ENCODE assay signal across 1 cellular context in genomic region chr14:102509744-102510615, GRCh38.
A peak's percentile ranks its signal among the peaks of the same experiment; 100 is the strongest.
TF ChIP-seq lines count a peak whose summit lies in the region.

A gene with protein sequence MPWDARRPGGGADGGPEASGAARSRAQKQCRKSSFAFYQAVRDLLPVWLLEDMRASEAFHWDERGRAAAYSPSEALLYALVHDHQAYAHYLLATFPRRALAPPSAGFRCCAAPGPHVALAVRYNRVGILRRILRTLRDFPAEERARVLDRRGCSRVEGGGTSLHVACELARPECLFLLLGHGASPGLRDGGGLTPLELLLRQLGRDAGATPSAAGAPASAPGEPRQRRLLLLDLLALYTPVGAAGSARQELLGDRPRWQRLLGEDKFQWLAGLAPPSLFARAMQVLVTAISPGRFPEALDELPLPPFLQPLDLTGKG (minus strand): TSS chr14:102509776. CDS start chr14:102507889, 1,887 bp downstream.

TF ChIP-seq in GM12878, 131 proteins besides CTCF, POLR2A, EP300 and RAD21 (continued from another document):
- TF ChIP-seq, protein P1, sequence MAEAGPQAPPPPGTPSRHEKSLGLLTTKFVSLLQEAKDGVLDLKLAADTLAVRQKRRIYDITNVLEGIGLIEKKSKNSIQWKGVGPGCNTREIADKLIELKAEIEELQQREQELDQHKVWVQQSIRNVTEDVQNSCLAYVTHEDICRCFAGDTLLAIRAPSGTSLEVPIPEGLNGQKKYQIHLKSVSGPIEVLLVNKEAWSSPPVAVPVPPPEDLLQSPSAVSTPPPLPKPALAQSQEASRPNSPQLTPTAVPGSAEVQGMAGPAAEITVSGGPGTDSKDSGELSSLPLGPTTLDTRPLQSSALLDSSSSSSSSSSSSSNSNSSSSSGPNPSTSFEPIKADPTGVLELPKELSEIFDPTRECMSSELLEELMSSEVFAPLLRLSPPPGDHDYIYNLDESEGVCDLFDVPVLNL (IDR thresholded peaks at IDR 0.05; ENCODE audit: low read depth, low read length), result no peak
- TF ChIP-seq FOXK2 (IDR thresholded peaks at IDR 0.05), result no peak
- no peak for TF ChIP-seq BMI1 (IDR thresholded peaks at IDR 0.05; ENCODE audit: borderline replicate concordance)
- no peak for TF ChIP-seq MEF2A (IDR thresholded peaks at IDR 0.05; ENCODE audit: insufficient read depth, low read depth, low read length)
- TF ChIP-seq MTA3 (IDR thresholded peaks at IDR 0.05; ENCODE audit: borderline replicate concordance, low read length), result no peak
- TF ChIP-seq, protein P2, sequence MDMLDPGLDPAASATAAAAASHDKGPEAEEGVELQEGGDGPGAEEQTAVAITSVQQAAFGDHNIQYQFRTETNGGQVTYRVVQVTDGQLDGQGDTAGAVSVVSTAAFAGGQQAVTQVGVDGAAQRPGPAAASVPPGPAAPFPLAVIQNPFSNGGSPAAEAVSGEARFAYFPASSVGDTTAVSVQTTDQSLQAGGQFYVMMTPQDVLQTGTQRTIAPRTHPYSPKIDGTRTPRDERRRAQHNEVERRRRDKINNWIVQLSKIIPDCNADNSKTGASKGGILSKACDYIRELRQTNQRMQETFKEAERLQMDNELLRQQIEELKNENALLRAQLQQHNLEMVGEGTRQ (IDR thresholded peaks at IDR 0.05; ENCODE audit: borderline replicate concordance, low read depth, low read length), result no peak
- no peak for TF ChIP-seq RFX5 (IDR thresholded peaks at IDR 0.05; ENCODE audit: low read depth, low read length)
- TF ChIP-seq, protein P3, sequence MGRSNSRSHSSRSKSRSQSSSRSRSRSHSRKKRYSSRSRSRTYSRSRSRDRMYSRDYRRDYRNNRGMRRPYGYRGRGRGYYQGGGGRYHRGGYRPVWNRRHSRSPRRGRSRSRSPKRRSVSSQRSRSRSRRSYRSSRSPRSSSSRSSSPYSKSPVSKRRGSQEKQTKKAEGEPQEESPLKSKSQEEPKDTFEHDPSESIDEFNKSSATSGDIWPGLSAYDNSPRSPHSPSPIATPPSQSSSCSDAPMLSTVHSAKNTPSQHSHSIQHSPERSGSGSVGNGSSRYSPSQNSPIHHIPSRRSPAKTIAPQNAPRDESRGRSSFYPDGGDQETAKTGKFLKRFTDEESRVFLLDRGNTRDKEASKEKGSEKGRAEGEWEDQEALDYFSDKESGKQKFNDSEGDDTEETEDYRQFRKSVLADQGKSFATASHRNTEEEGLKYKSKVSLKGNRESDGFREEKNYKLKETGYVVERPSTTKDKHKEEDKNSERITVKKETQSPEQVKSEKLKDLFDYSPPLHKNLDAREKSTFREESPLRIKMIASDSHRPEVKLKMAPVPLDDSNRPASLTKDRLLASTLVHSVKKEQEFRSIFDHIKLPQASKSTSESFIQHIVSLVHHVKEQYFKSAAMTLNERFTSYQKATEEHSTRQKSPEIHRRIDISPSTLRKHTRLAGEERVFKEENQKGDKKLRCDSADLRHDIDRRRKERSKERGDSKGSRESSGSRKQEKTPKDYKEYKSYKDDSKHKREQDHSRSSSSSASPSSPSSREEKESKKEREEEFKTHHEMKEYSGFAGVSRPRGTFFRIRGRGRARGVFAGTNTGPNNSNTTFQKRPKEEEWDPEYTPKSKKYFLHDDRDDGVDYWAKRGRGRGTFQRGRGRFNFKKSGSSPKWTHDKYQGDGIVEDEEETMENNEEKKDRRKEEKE (IDR thresholded peaks at IDR 0.05), result no peak
- TF ChIP-seq, protein P4, sequence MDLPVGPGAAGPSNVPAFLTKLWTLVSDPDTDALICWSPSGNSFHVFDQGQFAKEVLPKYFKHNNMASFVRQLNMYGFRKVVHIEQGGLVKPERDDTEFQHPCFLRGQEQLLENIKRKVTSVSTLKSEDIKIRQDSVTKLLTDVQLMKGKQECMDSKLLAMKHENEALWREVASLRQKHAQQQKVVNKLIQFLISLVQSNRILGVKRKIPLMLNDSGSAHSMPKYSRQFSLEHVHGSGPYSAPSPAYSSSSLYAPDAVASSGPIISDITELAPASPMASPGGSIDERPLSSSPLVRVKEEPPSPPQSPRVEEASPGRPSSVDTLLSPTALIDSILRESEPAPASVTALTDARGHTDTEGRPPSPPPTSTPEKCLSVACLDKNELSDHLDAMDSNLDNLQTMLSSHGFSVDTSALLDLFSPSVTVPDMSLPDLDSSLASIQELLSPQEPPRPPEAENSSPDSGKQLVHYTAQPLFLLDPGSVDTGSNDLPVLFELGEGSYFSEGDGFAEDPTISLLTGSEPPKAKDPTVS (IDR thresholded peaks at IDR 0.05; ENCODE audit: low read depth, low read length), result no peak
- TF ChIP-seq, protein P5, sequence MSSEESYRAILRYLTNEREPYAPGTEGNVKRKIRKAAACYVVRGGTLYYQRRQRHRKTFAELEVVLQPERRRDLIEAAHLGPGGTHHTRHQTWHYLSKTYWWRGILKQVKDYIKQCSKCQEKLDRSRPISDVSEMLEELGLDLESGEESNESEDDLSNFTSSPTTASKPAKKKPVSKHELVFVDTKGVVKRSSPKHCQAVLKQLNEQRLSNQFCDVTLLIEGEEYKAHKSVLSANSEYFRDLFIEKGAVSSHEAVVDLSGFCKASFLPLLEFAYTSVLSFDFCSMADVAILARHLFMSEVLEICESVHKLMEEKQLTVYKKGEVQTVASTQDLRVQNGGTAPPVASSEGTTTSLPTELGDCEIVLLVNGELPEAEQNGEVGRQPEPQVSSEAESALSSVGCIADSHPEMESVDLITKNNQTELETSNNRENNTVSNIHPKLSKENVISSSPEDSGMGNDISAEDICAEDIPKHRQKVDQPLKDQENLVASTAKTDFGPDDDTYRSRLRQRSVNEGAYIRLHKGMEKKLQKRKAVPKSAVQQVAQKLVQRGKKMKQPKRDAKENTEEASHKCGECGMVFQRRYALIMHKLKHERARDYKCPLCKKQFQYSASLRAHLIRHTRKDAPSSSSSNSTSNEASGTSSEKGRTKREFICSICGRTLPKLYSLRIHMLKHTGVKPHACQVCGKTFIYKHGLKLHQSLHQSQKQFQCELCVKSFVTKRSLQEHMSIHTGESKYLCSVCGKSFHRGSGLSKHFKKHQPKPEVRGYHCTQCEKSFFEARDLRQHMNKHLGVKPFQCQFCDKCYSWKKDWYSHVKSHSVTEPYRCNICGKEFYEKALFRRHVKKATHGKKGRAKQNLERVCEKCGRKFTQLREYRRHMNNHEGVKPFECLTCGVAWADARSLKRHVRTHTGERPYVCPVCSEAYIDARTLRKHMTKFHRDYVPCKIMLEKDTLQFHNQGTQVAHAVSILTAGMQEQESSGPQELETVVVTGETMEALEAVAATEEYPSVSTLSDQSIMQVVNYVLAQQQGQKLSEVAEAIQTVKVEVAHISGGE (CRISPR knock-in tag; IDR thresholded peaks at IDR 0.05), result no peak
- TF ChIP-seq, protein P6, sequence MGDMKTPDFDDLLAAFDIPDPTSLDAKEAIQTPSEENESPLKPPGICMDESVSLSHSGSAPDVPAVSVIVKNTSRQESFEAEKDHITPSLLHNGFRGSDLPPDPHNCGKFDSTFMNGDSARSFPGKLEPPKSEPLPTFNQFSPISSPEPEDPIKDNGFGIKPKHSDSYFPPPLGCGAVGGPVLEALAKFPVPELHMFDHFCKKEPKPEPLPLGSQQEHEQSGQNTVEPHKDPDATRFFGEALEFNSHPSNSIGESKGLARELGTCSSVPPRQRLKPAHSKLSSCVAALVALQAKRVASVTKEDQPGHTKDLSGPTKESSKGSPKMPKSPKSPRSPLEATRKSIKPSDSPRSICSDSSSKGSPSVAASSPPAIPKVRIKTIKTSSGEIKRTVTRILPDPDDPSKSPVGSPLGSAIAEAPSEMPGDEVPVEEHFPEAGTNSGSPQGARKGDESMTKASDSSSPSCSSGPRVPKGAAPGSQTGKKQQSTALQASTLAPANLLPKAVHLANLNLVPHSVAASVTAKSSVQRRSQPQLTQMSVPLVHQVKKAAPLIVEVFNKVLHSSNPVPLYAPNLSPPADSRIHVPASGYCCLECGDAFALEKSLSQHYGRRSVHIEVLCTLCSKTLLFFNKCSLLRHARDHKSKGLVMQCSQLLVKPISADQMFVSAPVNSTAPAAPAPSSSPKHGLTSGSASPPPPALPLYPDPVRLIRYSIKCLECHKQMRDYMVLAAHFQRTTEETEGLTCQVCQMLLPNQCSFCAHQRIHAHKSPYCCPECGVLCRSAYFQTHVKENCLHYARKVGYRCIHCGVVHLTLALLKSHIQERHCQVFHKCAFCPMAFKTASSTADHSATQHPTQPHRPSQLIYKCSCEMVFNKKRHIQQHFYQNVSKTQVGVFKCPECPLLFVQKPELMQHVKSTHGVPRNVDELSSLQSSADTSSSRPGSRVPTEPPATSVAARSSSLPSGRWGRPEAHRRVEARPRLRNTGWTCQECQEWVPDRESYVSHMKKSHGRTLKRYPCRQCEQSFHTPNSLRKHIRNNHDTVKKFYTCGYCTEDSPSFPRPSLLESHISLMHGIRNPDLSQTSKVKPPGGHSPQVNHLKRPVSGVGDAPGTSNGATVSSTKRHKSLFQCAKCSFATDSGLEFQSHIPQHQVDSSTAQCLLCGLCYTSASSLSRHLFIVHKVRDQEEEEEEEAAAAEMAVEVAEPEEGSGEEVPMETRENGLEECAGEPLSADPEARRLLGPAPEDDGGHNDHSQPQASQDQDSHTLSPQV (IDR thresholded peaks at IDR 0.05), result no peak
- no peak for TF ChIP-seq ZBED1 (IDR thresholded peaks at IDR 0.05; ENCODE audit: borderline replicate concordance)
- TF ChIP-seq SIX5 (IDR thresholded peaks at IDR 0.05; ENCODE audit: low read depth, low read length, severe bottlenecking), result no peak
- no peak for TF ChIP-seq BCL3 (IDR thresholded peaks at IDR 0.05; ENCODE audit: borderline replicate concordance, insufficient read depth, low read depth, low read length, poor library complexity, severe bottlenecking)
- TF ChIP-seq NBN (IDR thresholded peaks at IDR 0.05), result 0 out of 2 replicates have a peak, but pooled peaks have one; percentile 7
- TF ChIP-seq ATF7 (IDR thresholded peaks at IDR 0.05; ENCODE audit: low read depth), result no peak
- 0 out of 2 replicates have a peak, but pooled peaks have one; percentile 21 for TF ChIP-seq RUNX3 (IDR thresholded peaks at IDR 0.05; ENCODE audit: low read length)
- TF ChIP-seq BHLHE40 (IDR thresholded peaks at IDR 0.05; ENCODE audit: borderline replicate concordance in 1 of 2, low read depth in 2 of 2, low read length in 1 of 2), result peak in 1 of 2 experiments; percentile 41; a peak in 1 of 4 replicates
- TF ChIP-seq NR2F1 (conservative IDR thresholded peaks at IDR 0.05), result peak; percentile 79
